ENCODE assay signal across 18 cellular contexts in the genomic region with DNA sequence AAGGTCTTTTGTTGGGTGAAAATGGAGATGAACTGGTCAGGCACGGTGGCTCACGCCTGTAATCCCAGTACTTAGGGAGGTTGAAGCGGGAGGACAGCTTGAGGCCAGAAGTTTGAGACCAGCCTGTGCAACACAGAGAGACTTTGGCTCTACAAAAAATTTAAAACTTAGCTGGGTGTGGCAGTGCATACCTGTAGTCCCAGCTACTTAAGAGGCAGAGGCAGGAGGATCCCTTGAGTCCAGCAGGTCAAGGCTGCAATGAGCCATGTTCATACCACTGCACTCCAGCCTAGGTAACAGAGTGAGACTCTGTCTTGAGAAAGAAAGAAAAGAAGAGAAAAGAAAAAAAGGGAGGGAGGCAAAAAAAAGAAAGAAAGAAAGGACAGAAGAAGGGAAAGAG.
DNase-seq lines count a peak whose midpoint lies in the region; ATAC-seq and TF ChIP-seq lines count a peak whose summit lies in the region.
"Had no signal": no experiment of that assay in that cellular context is flagged by ENCODE, and none has a peak within 500 bp of the region (broad histone marks: within the 10 kb centered on the region; RNA-seq: fewer than 3 reads in every experiment).

No MANE protein-coding gene starts in this region.

- no peak overlapping the region for H3K4me3 Mint-ChIP-seq in stimulated activated naive CD8-positive, alpha-beta T cell treated with anti-CD3 and anti-CD28 coated beads, Interleukin-15, Interleukin-2, amounts not matched to agents 100 ng/mL and 50 ng/mL, for 24 hours
- peak overlapping the region; percentile 14 for H3K4me3 Mint-ChIP-seq in activated T-helper 17 cell treated with anti-CD3 and anti-CD28 coated beads, Interleukin-2, amount 50 U/mL, for 72 hours
- H3K4me3 Mint-ChIP-seq in nephron progenitor cell, result no peak overlapping the region

- no peaks in the 10 kb centered on the region for H3K27me3 ChIP-seq in vagina

- H3K9me3 ChIP-seq in vagina, result no peaks in the 10 kb centered on the region

- no peaks in the 10 kb centered on the region for H3K36me3 ChIP-seq in vagina

- H3K27me3 Mint-ChIP-seq in stimulated activated naive CD8-positive, alpha-beta T cell treated with anti-CD3 and anti-CD28 coated beads, Interleukin-15, Interleukin-2, amounts not matched to agents 100 ng/mL and 50 ng/mL, for 24 hours, result peaks cover 44% of the 10 kb centered on the region
- peaks cover 13% of the 10 kb centered on the region for H3K27me3 Mint-ChIP-seq in activated T-helper 17 cell treated with anti-CD3 and anti-CD28 coated beads, Interleukin-2, amount 50 U/mL, for 72 hours
- no peaks in the 10 kb centered on the region for H3K27me3 Mint-ChIP-seq in nephron progenitor cell (ENCODE audit: low read depth, poor library complexity)

- TF ChIP-seq CTCF in nephron progenitor cell (IDR thresholded peaks at IDR 0.05) (no peak), vagina (IDR thresholded peaks at IDR 0.05) (no peak)

- H3K4me1 ChIP-seq in vagina, result peaks cover 38% of the 10 kb centered on the region

- TF ChIP-seq POLR2A in vagina (IDR thresholded peaks at IDR 0.05), result no peak

- H3K4me1 Mint-ChIP-seq in stimulated activated naive CD8-positive, alpha-beta T cell treated with anti-CD3 and anti-CD28 coated beads, Interleukin-15, Interleukin-2, amounts not matched to agents 100 ng/mL and 50 ng/mL, for 24 hours (ENCODE audit: low read depth), result peaks cover 44% of the 10 kb centered on the region
- peaks cover 54% of the 10 kb centered on the region for H3K4me1 Mint-ChIP-seq in activated T-helper 17 cell treated with anti-CD3 and anti-CD28 coated beads, Interleukin-2, amount 50 U/mL, for 72 hours
- H3K4me1 Mint-ChIP-seq in nephron progenitor cell, result peaks cover 14% of the 10 kb centered on the region

- no peak for DNase-seq in stimulated activated naive CD8-positive, alpha-beta T cell treated with anti-CD3 and anti-CD28 coated beads, Interleukin-15, Interleukin-2, amounts not matched to agents 100 U/mL and 50 U/mL, for 24 hours
- DNase-seq in nephron progenitor cell (no peak), vagina (ENCODE audit: extremely low spot score in 2 of 2) (no peak), NCI-H2227 (lab: John Stamatoyannopoulos, UW; ENCODE audit: unreplicated experiment) (no peak)
- DNase-seq: C1 segment of cervical spinal cord, DND-41, H7, KBM-7, NCI-H1105 treated with DMSO at 0.1 percent for 48 hours, NCI-H1694, NCI-H2081 treated with DMSO at 0.1 percent for 48 hours, NCI-H524, SIG-M5 had no signal

- ATAC-seq in stimulated activated naive CD8-positive, alpha-beta T cell treated with anti-CD3 and anti-CD28 coated beads, Interleukin-15, Interleukin-2, amounts not matched to agents 100 U/mL and 50 U/mL, for 24 hours, result no peak
- no peak for ATAC-seq in activated T-helper 17 cell treated with anti-CD3 and anti-CD28 coated beads, Interleukin-2, amount 50 U/mL, for 72 hours (replicated peaks)
- ATAC-seq in GM21786 (IDR thresholded peaks at IDR 0.05; ENCODE audit: unreplicated experiment), result no peak
- no peak for ATAC-seq in GM19397 (IDR thresholded peaks at IDR 0.05; ENCODE audit: unreplicated experiment)

- no peaks in the 10 kb centered on the region for H3K36me3 Mint-ChIP-seq in stimulated activated naive CD8-positive, alpha-beta T cell treated with anti-CD3 and anti-CD28 coated beads, Interleukin-15, Interleukin-2, amounts not matched to agents 100 ng/mL and 50 ng/mL, for 24 hours (ENCODE audit: low read depth)
- H3K36me3 Mint-ChIP-seq in activated T-helper 17 cell treated with anti-CD3 and anti-CD28 coated beads, Interleukin-2, amount 50 U/mL, for 72 hours (ENCODE audit: low read depth), result no peaks in the 10 kb centered on the region
- peaks cover 29% of the 10 kb centered on the region for H3K36me3 Mint-ChIP-seq in nephron progenitor cell (ENCODE audit: low read depth)

- no peaks in the 10 kb centered on the region for H3K9me3 Mint-ChIP-seq in stimulated activated naive CD8-positive, alpha-beta T cell treated with anti-CD3 and anti-CD28 coated beads, Interleukin-15, Interleukin-2, amounts not matched to agents 100 ng/mL and 50 ng/mL, for 24 hours
- no peaks in the 10 kb centered on the region for H3K9me3 Mint-ChIP-seq in activated T-helper 17 cell treated with anti-CD3 and anti-CD28 coated beads, Interleukin-2, amount 50 U/mL, for 72 hours
- no peaks in the 10 kb centered on the region for H3K9me3 Mint-ChIP-seq in nephron progenitor cell

- peak overlapping the region; percentile 76 for H3K27ac ChIP-seq in vagina
- H3K27ac ChIP-seq: RWPE1 had no signal

- H3K4me3 ChIP-seq in vagina, result no peak overlapping the region

- peak overlapping the region; percentile 10 for H3K27ac Mint-ChIP-seq in stimulated activated naive CD8-positive, alpha-beta T cell treated with anti-CD3 and anti-CD28 coated beads, Interleukin-15, Interleukin-2, amounts not matched to agents 100 ng/mL and 50 ng/mL, for 24 hours
- peak overlapping the region; percentile 46 for H3K27ac Mint-ChIP-seq in activated T-helper 17 cell treated with anti-CD3 and anti-CD28 coated beads, Interleukin-2, amount 50 U/mL, for 72 hours
- H3K27ac Mint-ChIP-seq in nephron progenitor cell, result peak overlapping the region; percentile 83

- intact Hi-C loops in vagina (cut with DNase I), result no loop called here

Comparison
In these comparisons a context has a peak if more than half of its experiments do, and no peak if none do; other contexts are left out.
1. H3K27ac Mint-ChIP-seq: peak in every context shown above with its lines; median percentile 83 in nephron progenitor cell; 46 in activated T-helper 17 cell treated with anti-CD3 and anti-CD28 coated beads, Interleukin-2, amount 50 U/mL, for 72 hours; 10 in stimulated activated naive CD8-positive, alpha-beta T cell treated with anti-CD3 and anti-CD28 coated beads, Interleukin-15, Interleukin-2, amounts not matched to agents 100 ng/mL and 50 ng/mL, for 24 hours.